Comparison of ENCODE assay signal across 8 cellular contexts in genomic region chr17:75764417-75764710, GRCh38. TPM values are rescaled to one million over a fixed set of nuclear protein-coding genes. Genes with fewer than 3 reads are reported as not detected.
DNase-seq lines count a peak whose midpoint lies in the region; ATAC-seq and TF ChIP-seq lines count a peak whose summit lies in the region.

No MANE protein-coding gene starts in this region.

- intact Hi-C loops in natural killer cell (cut with micrococcal nuclease) = loop anchor here (2.0 kb wide), 1 partner anchor 14 kb away; a partner anchor contains a TSS

- H3K27me3 Mint-ChIP-seq in natural killer cell (ENCODE audit: low read depth in 2 of 2) = no peaks in the 10 kb centered on the region

- no peak for DNase-seq in AG10803 (ENCODE audit: low read depth)
- DNase-seq in Karpas-422 = no peak
- DNase-seq in natural killer cell = no peak
- no peak for DNase-seq in AG20443 (ENCODE audit: low spot score)
- no peak for DNase-seq in NCI-H187 (lab: John Stamatoyannopoulos, UW)

- no peaks in the 10 kb centered on the region for H3K9me2 ChIP-seq in Karpas-422 (replicated peaks; ENCODE audit: insufficient read depth, low read length)

- H2AFZ ChIP-seq in Karpas-422 (ENCODE audit: low read length) = peak overlapping the region; percentile 97

- H3K9me3 ChIP-seq in Karpas-422 (ENCODE audit: low read length) = no peaks in the 10 kb centered on the region

- H3K4me1 ChIP-seq in Karpas-422 (ENCODE audit: low read length) = peaks cover 20% of the 10 kb centered on the region

- H3K9me3 Mint-ChIP-seq in natural killer cell = no peaks in the 10 kb centered on the region

- no peaks in the 10 kb centered on the region for H4K20me1 ChIP-seq in Karpas-422 (ENCODE audit: insufficient read depth, low read depth, low read length)

- no peaks in the 10 kb centered on the region for H3K36me3 ChIP-seq in Karpas-422 (ENCODE audit: insufficient read depth, low read length)

- ATAC-seq in natural killer cell (no peak), GM21619 (IDR thresholded peaks at IDR 0.05; ENCODE audit: unreplicated experiment) (no peak), esophagus mucosa (no peak)

- peak overlapping the region; percentile 82 for H3K4me3 Mint-ChIP-seq in natural killer cell

- H3K27ac Mint-ChIP-seq in natural killer cell = peak overlapping the region in 1 of 2 donors; percentile 66

- no peaks in the 10 kb centered on the region for H3K79me2 ChIP-seq in Karpas-422 (ENCODE audit: low read length)

- H3K27ac ChIP-seq in Karpas-422 (ENCODE audit: low read length) (no peak overlapping the region), cingulate gyrus (ENCODE audit: low read depth, low read length) (peak overlapping the region; percentile 81)

- H3K4me2 ChIP-seq in Karpas-422 (ENCODE audit: low read depth, low read length, poor library complexity, severe bottlenecking) = peak overlapping the region; percentile 92

- H3K9ac ChIP-seq in Karpas-422 (ENCODE audit: low read length) = peak overlapping the region; percentile 80

- TF ChIP-seq CTCF in AG10803 (conservative IDR thresholded peaks at IDR 0.05; ENCODE audit: low read length) = peak; percentile 60; the same call in 1 of the 2 replicates
- TF ChIP-seq CTCF in natural killer cell (IDR thresholded peaks at IDR 0.05) = no peak

- no peaks in the 10 kb centered on the region for H3K36me3 Mint-ChIP-seq in natural killer cell

- H3K4me3 ChIP-seq in AG10803 (ENCODE audit: low read length) (peak overlapping the region; percentile 67), Karpas-422 (ENCODE audit: low read length) (peak overlapping the region; percentile 81)

- H3K4me1 Mint-ChIP-seq in natural killer cell = peaks cover 7 to 30% of the 10 kb centered on the region in 2 donors

- no peaks in the 10 kb centered on the region for H3K27me3 ChIP-seq in Karpas-422 (ENCODE audit: low read length)

RNA-seq across cellular contexts. Expression of gene GALK1, which starts 0.6 kb away (rescaled TPM):
- total RNA-seq in Karpas-422 (2014; rRNA removed; shearing (Covaris generic); ENCODE audit: low replicate concordance) = 23.9 and 28.3 TPM in 2 replicates
- total RNA-seq in natural killer cell (10 to 100 TPM; 11.9 to 15.9 (median 12.6) TPM), esophagus mucosa (29.1 TPM)

RNA-seq across cellular contexts. Expression of gene UNK, which starts 20.2 kb away (rescaled TPM):
- 22.9 and 49.0 TPM in 2 replicates for total RNA-seq in Karpas-422 (2014; rRNA removed; shearing (Covaris generic); ENCODE audit: low replicate concordance)
- total RNA-seq in natural killer cell = 10 to 100 TPM; 44.2 to 51.3 (median 44.5) TPM
- total RNA-seq in esophagus mucosa = 17.3 TPM

RNA-seq across cellular contexts. Expression of gene ITGB4, which starts 43.1 kb away (rescaled TPM):
- total RNA-seq in Karpas-422 (2014; rRNA removed; shearing (Covaris generic); ENCODE audit: low replicate concordance) = 0.11 and 0.19 TPM in 2 replicates
- total RNA-seq in natural killer cell (1 to 10 TPM in 1 of 3 donors, under 1 TPM in 2; 0.38 to 1.0 (median 0.68) TPM), esophagus mucosa (134 TPM)

Comparison
In these comparisons a context has a peak if more than half of its experiments do, and no peak if none do; other contexts are left out.
1. RNA of gene ITGB4, which starts 43.1 kb away (total RNA-seq): 134 TPM in esophagus mucosa (single experiment); 0.38 to 1.0 TPM in natural killer cell and 0.11 to 0.19 TPM in Karpas-422; every median in the first group is over 10 times any median in the second.